ENCODE assay signal across 8 cellular contexts in genomic region chr3:169769287-169770181, GRCh38. TPM values are rescaled to one million over a fixed set of nuclear protein-coding genes. Genes with fewer than 3 reads are reported as not detected.
DNase-seq lines count a peak whose midpoint lies in the region; ATAC-seq and TF ChIP-seq lines count a peak whose summit lies in the region.

Gene ACTRT3 (minus strand): TSS chr3:169769561. CDS start chr3:169769520, 41 bp downstream.

- ATAC-seq in GM19351 (IDR thresholded peaks at IDR 0.05; ENCODE audit: unreplicated experiment) = peak; percentile 29

- WGBS in thymus = 1% methylated on average over 51 of the region's 51 CpGs

- no peaks in the 10 kb centered on the region for H3K36me3 Mint-ChIP-seq in glutamatergic neuron (ENCODE audit: unreplicated experiment)

- peaks cover 7% of the 10 kb centered on the region for H3K4me1 Mint-ChIP-seq in glutamatergic neuron (ENCODE audit: low read depth, unreplicated experiment)

- H3K27ac Mint-ChIP-seq in glutamatergic neuron (ENCODE audit: unreplicated experiment) = peak within 1 kb of the TSS; percentile 72

- DNase-seq in AML-193 (lab: John Stamatoyannopoulos, UW) = peak; percentile 62 to 68
- DNase-seq in HK-2 (ENCODE audit: unreplicated experiment) = peak; percentile 67
- peak; percentile 59 to 62 for DNase-seq in SJSA1 (ENCODE audit: low read depth in 1 of 2, low spot score in 2 of 2)
- peak; percentile 61 for DNase-seq in activated naive CD4-positive, alpha-beta T cell treated with anti-CD3 and anti-CD28 coated beads, Interleukin-2, amount 50 U/mL, for 16 hours
- DNase-seq in glutamatergic neuron = peak; percentile 81
- DNase-seq in nucleus accumbens (lab: John Stamatoyannopoulos, UW) = peak in 43 of 56 donors; percentile 2 to 76 (median 47)

- H3K36me3 ChIP-seq in SJSA1 (peaks cover 14% of the 10 kb centered on the region), thymus (ENCODE audit: control insufficient read depth, insufficient read depth) (no peaks in the 10 kb centered on the region)

- H3K4me1 ChIP-seq in SJSA1 (replicated peaks) = peaks cover 6% of the 10 kb centered on the region
- H3K4me1 ChIP-seq in thymus (ENCODE audit: control insufficient read depth, insufficient read depth, low read length) = peaks cover 5% of the 10 kb centered on the region

- no peak for TF ChIP-seq CTCF in glutamatergic neuron (IDR thresholded peaks at IDR 0.05; ENCODE audit: partially characterized antibody, unreplicated experiment)

- H3K27ac ChIP-seq in SJSA1 (0 out of 2 replicates have a peak within 1 kb of the TSS, but pooled peaks have one; percentile 17), thymus (ENCODE audit: low read depth) (peak within 1 kb of the TSS; percentile 87)

- H3K9me3 Mint-ChIP-seq in glutamatergic neuron (ENCODE audit: unreplicated experiment) = peaks cover 33% of the 10 kb centered on the region

- H3K27me3 Mint-ChIP-seq in glutamatergic neuron (ENCODE audit: unreplicated experiment) = peaks cover 29% of the 10 kb centered on the region

- H3K27me3 ChIP-seq in SJSA1 (replicated peaks) (no peaks in the 10 kb centered on the region), thymus (ENCODE audit: control insufficient read depth, insufficient read depth) (no peaks in the 10 kb centered on the region)

- H3K4me3 ChIP-seq in SJSA1 (peak within 1 kb of the TSS; percentile 44), thymus (ENCODE audit: low read length) (peak within 1 kb of the TSS; percentile 61)

- H3K9me3 ChIP-seq in SJSA1 (replicated peaks) (peaks cover 3% of the 10 kb centered on the region), thymus (ENCODE audit: control insufficient read depth) (no peaks in the 10 kb centered on the region)

- peak within 1 kb of the TSS; percentile 92 for H3K4me3 Mint-ChIP-seq in glutamatergic neuron (ENCODE audit: unreplicated experiment)

RNA-seq across cellular contexts. Expression of gene ACTRT3, which starts in this region (rescaled TPM):
- total RNA-seq in SJSA1 (2014; rRNA removed; shearing (Covaris generic)) = 2.2 and 2.4 TPM in 2 replicates
- total RNA-seq in glutamatergic neuron (ENCODE audit: unreplicated experiment) = 1.8 TPM
- polyA plus RNA-seq in thymus = 1.5 TPM

Comparison
In these comparisons a context has a peak if more than half of its experiments do, and no peak if none do; other contexts are left out.
1. Peak in every context shown above with its lines: DNase-seq, ATAC-seq, H3K4me3 ChIP-seq and H3K27ac ChIP-seq.